Comparison of ENCODE assay signal across 19 cellular contexts in the genomic region with DNA sequence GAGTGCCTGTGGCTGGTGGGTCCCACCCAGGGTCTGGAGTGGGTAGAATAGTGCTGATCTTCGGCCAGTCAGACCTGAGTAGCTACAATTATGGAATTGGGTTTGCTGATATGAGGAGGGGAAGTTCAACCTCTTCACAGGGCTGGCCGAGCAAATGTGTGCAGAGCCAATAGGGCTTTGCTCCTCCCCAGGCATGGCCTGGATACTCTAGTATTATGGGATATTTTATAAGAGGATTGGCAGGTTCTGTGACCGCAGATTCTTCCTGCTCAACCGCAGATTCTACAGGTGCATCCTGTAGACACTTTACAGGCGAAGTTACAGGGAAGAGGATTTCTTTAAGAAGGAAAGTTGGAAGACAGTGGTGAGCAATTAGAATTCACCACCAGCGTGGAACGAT. TPM values are rescaled to one million over a fixed set of nuclear protein-coding genes. Genes with fewer than 3 reads are reported as not detected.
DNase-seq lines count a peak whose midpoint lies in the region; ATAC-seq, FAIRE-seq and TF ChIP-seq lines count a peak whose summit lies in the region.
"Had no signal": no experiment of that assay in that cellular context is flagged by ENCODE, and none has a peak within 500 bp of the region (broad histone marks: within the 10 kb centered on the region; RNA-seq: fewer than 3 reads in every experiment).

No MANE protein-coding gene starts in this region.

- CTCF ChIA-PET in MCF 10A (lab: Yijun Ruan, JAX): interaction anchor here (0.6 to 1.3 kb wide), 6 partner anchors 8 to 446 kb away, joined by 3 read pairs; no protein-coding TSS in a partner anchor

- BruUV-seq in MCF 10A (replicated peaks; lab: Mats Ljungman, UMichigan): no TSS peak

- DNase-seq in MCF 10A (ENCODE audit: unreplicated experiment): no peak
- no peak for DNase-seq in breast epithelium (ENCODE audit: low spot score in 2 of 2)
- DNase-seq in GM12891 (ENCODE audit: insufficient read length, low spot score): no peak
- DNase-seq in activated T-helper 2 cell treated with anti-CD3 and anti-CD28 coated beads, Interferon-gamma antibody, Interleukin-2, Interleukin-4, amounts not matched to agents 10 μg/mL and 5 μg/mL and 100 μg/mL, durations not matched to agents 14 hours and 24 hours and 36 hours (ENCODE audit: low spot score): no peak
- no peak for DNase-seq in stimulated activated naive B cell treated with anti-CD40 and anti-IgM and Interleukin-4, amounts not matched to agents 10 μg/mL and 1 μg/mL and 100 μg/mL, for 72 hours
- no peak for DNase-seq in prostate gland (ENCODE audit: low spot score)
- DNase-seq in stimulated activated CD4-positive, alpha-beta T cell treated with anti-CD3 and anti-CD28 coated beads, Interleukin-15, amount 100 ng/mL, for 24 hours: no peak
- DNase-seq: activated CD4-positive, CD25-positive, alpha-beta regulatory T cell treated with anti-CD3 and anti-CD28 coated beads, Interleukin-2, amount 50 U/mL, for 72 hours; CD8-positive, alpha-beta memory T cell; cortex of kidney; DMS53; H7; mesenchymal stem cell; NCI-H187; NCI-H226; NCI-H82; substantia nigra had no signal

- H3K27me3 ChIP-seq in breast epithelium (no peaks in the 10 kb centered on the region), prostate gland (replicated peaks; ENCODE audit: insufficient read depth) (peaks cover 2% of the 10 kb centered on the region)
- H3K27me3 ChIP-seq: cardiac muscle cell had no signal

- no peak overlapping the region for H3K4me3 Mint-ChIP-seq in MCF 10A (ENCODE audit: unreplicated experiment)
- H3K4me3 Mint-ChIP-seq in activated T-helper 2 cell treated with anti-CD3 and anti-CD28 coated beads, Interferon-gamma antibody, Interleukin-2, Interleukin-4, amounts not matched to agents 10 μg/mL and 5 μg/mL and 100 μg/mL, durations not matched to agents 14 hours and 24 hours and 36 hours (ENCODE audit: low read depth): no peak overlapping the region
- no peak overlapping the region for H3K4me3 Mint-ChIP-seq in stimulated activated naive B cell treated with anti-CD40 and anti-IgM and Interleukin-4, amounts not matched to agents 10 μg/mL and 1 μg/mL and 100 μg/mL, for 72 hours

- TF ChIP-seq CTCF in MCF 10A (IDR thresholded peaks at IDR 0.05; ENCODE audit: unreplicated experiment): no peak
- TF ChIP-seq CTCF in breast epithelium (IDR thresholded peaks at IDR 0.05): no peak
- no peak for TF ChIP-seq CTCF in prostate gland (IDR thresholded peaks at IDR 0.05)

- no peaks in the 10 kb centered on the region for H3K27me3 Mint-ChIP-seq in MCF 10A (ENCODE audit: insufficient read depth, unreplicated experiment)
- no peaks in the 10 kb centered on the region for H3K27me3 Mint-ChIP-seq in activated T-helper 2 cell treated with anti-CD3 and anti-CD28 coated beads, Interferon-gamma antibody, Interleukin-2, Interleukin-4, amounts not matched to agents 10 μg/mL and 5 μg/mL and 100 μg/mL, durations not matched to agents 14 hours and 24 hours and 36 hours (ENCODE audit: low read depth)
- no peaks in the 10 kb centered on the region for H3K27me3 Mint-ChIP-seq in stimulated activated naive B cell treated with anti-CD40 and anti-IgM and Interleukin-4, amounts not matched to agents 10 μg/mL and 1 μg/mL and 100 μg/mL, for 72 hours

- H3K36me3 Mint-ChIP-seq in MCF 10A (ENCODE audit: insufficient read depth, unreplicated experiment): peaks cover 21% of the 10 kb centered on the region
- H3K36me3 Mint-ChIP-seq in activated T-helper 2 cell treated with anti-CD3 and anti-CD28 coated beads, Interferon-gamma antibody, Interleukin-2, Interleukin-4, amounts not matched to agents 10 μg/mL and 5 μg/mL and 100 μg/mL, durations not matched to agents 14 hours and 24 hours and 36 hours (ENCODE audit: low read depth): peaks cover 46% of the 10 kb centered on the region
- peaks cover 57 to 70% of the 10 kb centered on the region in 2 donors for H3K36me3 Mint-ChIP-seq in stimulated activated naive B cell treated with anti-CD40 and anti-IgM and Interleukin-4, amounts not matched to agents 10 μg/mL and 1 μg/mL and 100 μg/mL, for 72 hours

- H3K4me3 ChIP-seq in breast epithelium: no peak overlapping the region
- H3K4me3 ChIP-seq in prostate gland: no peak overlapping the region
- H3K4me3 ChIP-seq: cardiac muscle cell had no signal

- TF ChIP-seq POLR2A in breast epithelium (IDR thresholded peaks at IDR 0.05): no peak
- no peak for TF ChIP-seq POLR2A in GM12891 (IDR thresholded peaks at IDR 0.05; ENCODE audit: low read depth, low read length)
- no peak for TF ChIP-seq POLR2A in prostate gland (IDR thresholded peaks at IDR 0.05)

- WGBS in prostate gland: 88% methylated on average over 7 of the region's 7 CpGs

- peak; percentile 78 for FAIRE-seq in GM12891 (lab: Jason Lieb, UNC)

- intact Hi-C loops in MCF 10A (cut with micrococcal nuclease) (no loop called here), breast epithelium (cut with DNase I; ENCODE audit: low total_unique reads) (no loop called here), prostate gland (cut with DNase I) (no loop called here)
- intact Hi-C loops in activated T-helper 2 cell treated with anti-CD3 and anti-CD28 coated beads, Interferon-gamma antibody, Interleukin-2, Interleukin-4, amounts not matched to agents 10 μg/mL and 5 μg/mL and 100 μg/mL, durations not matched to agents 14 hours and 24 hours and 36 hours (cut with micrococcal nuclease): no loop called here

- H3K9me3 Mint-ChIP-seq in MCF 10A (ENCODE audit: unreplicated experiment): no peaks in the 10 kb centered on the region
- H3K9me3 Mint-ChIP-seq in activated T-helper 2 cell treated with anti-CD3 and anti-CD28 coated beads, Interferon-gamma antibody, Interleukin-2, Interleukin-4, amounts not matched to agents 10 μg/mL and 5 μg/mL and 100 μg/mL, durations not matched to agents 14 hours and 24 hours and 36 hours: no peaks in the 10 kb centered on the region
- no peaks in the 10 kb centered on the region for H3K9me3 Mint-ChIP-seq in stimulated activated naive B cell treated with anti-CD40 and anti-IgM and Interleukin-4, amounts not matched to agents 10 μg/mL and 1 μg/mL and 100 μg/mL, for 72 hours
- H3K9me3 Mint-ChIP-seq: CD8-positive, alpha-beta memory T cell had no signal

- peak overlapping the region; percentile 8 for H3K27ac Mint-ChIP-seq in MCF 10A (ENCODE audit: low read depth, unreplicated experiment)
- H3K27ac Mint-ChIP-seq in activated T-helper 2 cell treated with anti-CD3 and anti-CD28 coated beads, Interferon-gamma antibody, Interleukin-2, Interleukin-4, amounts not matched to agents 10 μg/mL and 5 μg/mL and 100 μg/mL, durations not matched to agents 14 hours and 24 hours and 36 hours: peak overlapping the region; percentile 18
- H3K27ac Mint-ChIP-seq in stimulated activated naive B cell treated with anti-CD40 and anti-IgM and Interleukin-4, amounts not matched to agents 10 μg/mL and 1 μg/mL and 100 μg/mL, for 72 hours: peak overlapping the region; percentile 49

- H3K27ac ChIP-seq in breast epithelium (no peak overlapping the region), prostate gland (no peak overlapping the region)
- H3K27ac ChIP-seq: cardiac muscle cell had no signal

- no peak for ATAC-seq in stimulated activated naive B cell treated with anti-CD40 and anti-IgM and Interleukin-4, amounts not matched to agents 10 μg/mL and 1 μg/mL and 100 μg/mL, for 72 hours (replicated peaks)
- ATAC-seq: SK-N-SH treated with all-trans-retinoic acid at 6 μM for 48 hours had no signal

- H3K36me3 ChIP-seq in breast epithelium (no peaks in the 10 kb centered on the region), prostate gland (no peaks in the 10 kb centered on the region)
- H3K36me3 ChIP-seq: cardiac muscle cell had no signal

- H3K4me1 Mint-ChIP-seq in MCF 10A (ENCODE audit: insufficient read depth, unreplicated experiment): peaks cover 4% of the 10 kb centered on the region
- H3K4me1 Mint-ChIP-seq in activated T-helper 2 cell treated with anti-CD3 and anti-CD28 coated beads, Interferon-gamma antibody, Interleukin-2, Interleukin-4, amounts not matched to agents 10 μg/mL and 5 μg/mL and 100 μg/mL, durations not matched to agents 14 hours and 24 hours and 36 hours (ENCODE audit: low read depth): peaks cover 29% of the 10 kb centered on the region
- peaks cover 41 to 74% of the 10 kb centered on the region in 2 donors for H3K4me1 Mint-ChIP-seq in stimulated activated naive B cell treated with anti-CD40 and anti-IgM and Interleukin-4, amounts not matched to agents 10 μg/mL and 1 μg/mL and 100 μg/mL, for 72 hours

- H3K4me1 ChIP-seq in breast epithelium: no peaks in the 10 kb centered on the region
- no peaks in the 10 kb centered on the region for H3K4me1 ChIP-seq in prostate gland (replicated peaks)

- H3K9me3 ChIP-seq in breast epithelium (no peaks in the 10 kb centered on the region), prostate gland (no peaks in the 10 kb centered on the region)

- POLR2A ChIA-PET in MCF 10A (lab: Yijun Ruan, JAX): no interaction called here

TF ChIP-seq in GM12891, 5 proteins besides CTCF, POLR2A, EP300 and RAD21:
- TF ChIP-seq POU2F2 (IDR thresholded peaks at IDR 0.05; ENCODE audit: low read depth, low read length): no peak
TF ChIP-seq in GM12891: peak in this region for 0.

RNA-seq across cellular contexts. Expression of a gene that starts 44.3 kb away (rescaled TPM):
- total RNA-seq in MCF 10A (2022): 26.0 and 27.7 TPM in 2 replicates
- total RNA-seq in breast epithelium: 10 to 100 TPM; 19.0 to 23.6 (median 23.6) TPM
- polyA plus RNA-seq in GM12891 (2012; ENCODE audit: low read depth, missing spikeins): 41.0 TPM
- 34.8 and 38.3 TPM in 2 replicates for total RNA-seq in activated T-helper 2 cell treated with anti-CD3 and anti-CD28 coated beads, Interferon-gamma antibody, Interleukin-2, Interleukin-4, amounts not matched to agents 10 μg/mL and 5 μg/mL and 100 μg/mL, durations not matched to agents 14 hours and 24 hours and 36 hours
- 10 to 100 TPM; 16.0 to 30.7 TPM for total RNA-seq in prostate gland
